Comparison of ENCODE assay signal across 1 cellular context in the genomic region with DNA sequence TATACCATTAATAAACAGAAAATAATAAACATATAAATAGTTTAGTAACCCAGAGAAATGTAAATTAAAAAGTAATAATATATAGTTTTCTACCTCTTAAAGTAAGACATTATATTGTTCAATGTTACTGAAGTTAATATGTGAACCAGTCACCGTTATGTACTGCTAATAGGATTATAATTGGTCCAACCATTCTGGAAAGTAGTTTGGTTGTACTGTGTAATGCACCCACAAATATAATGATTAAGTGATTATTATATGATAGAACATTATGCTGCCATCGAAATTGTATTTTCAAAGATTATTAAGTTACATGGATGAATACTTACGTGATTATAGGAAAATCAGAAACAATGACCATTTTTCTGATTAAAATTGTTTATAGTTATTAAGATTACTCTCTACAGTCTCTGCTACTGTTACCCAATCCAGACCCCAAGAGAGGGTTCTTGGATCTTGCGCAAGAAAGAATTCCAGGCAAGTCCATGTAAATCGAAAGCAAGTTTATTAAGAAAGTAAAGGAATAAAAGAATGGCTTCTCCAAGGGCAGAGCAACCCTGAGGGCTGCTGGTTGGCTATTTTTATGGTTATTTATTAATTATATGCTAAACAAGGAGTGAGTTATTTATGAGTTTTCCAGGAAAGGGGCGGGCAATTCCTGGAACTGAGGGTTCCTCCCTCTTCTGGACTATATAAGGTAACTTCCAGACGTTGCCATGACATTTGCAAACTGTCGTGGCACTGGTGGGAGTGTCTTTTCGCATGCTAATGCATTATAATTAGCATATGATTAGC.
TF ChIP-seq lines count a peak whose summit lies in the region.

No MANE protein-coding gene starts in this region.

TF ChIP-seq in K562, 482 proteins besides CTCF, POLR2A, EP300 and RAD21 (continues in another document):
- TF ChIP-seq MEF2A (IDR thresholded peaks at IDR 0.05; ENCODE audit: control insufficient read depth, low read depth, low read length) (0 out of 2 replicates have a peak, but pooled peaks have one; percentile 46), SP2 (IDR thresholded peaks at IDR 0.05; ENCODE audit: extremely low read depth, low read depth, low read length, poor library complexity, severe bottlenecking) (no peak), HDAC3 (IDR thresholded peaks at IDR 0.05; ENCODE audit: borderline replicate concordance, partially characterized antibody) (peak; percentile 23), STAT5A (IDR thresholded peaks at IDR 0.05; ENCODE audit: borderline replicate concordance, low read length) (peak; percentile 100), NFRKB (IDR thresholded peaks at IDR 0.05; ENCODE audit: low read depth) (no peak), ZNF583 (CRISPR knock-in tag; IDR thresholded peaks at IDR 0.05) (no peak), TAL1 (IDR thresholded peaks at IDR 0.05) (no peak), ZNF253 (CRISPR knock-in tag; conservative IDR thresholded peaks at IDR 0.05) (no peak), PKNOX1 (IDR thresholded peaks at IDR 0.05) (peak; percentile 82), RFX1 (IDR thresholded peaks at IDR 0.05) (peak; percentile 91), SUPT5H (IDR thresholded peaks at IDR 0.05) (no peak), BMI1 (IDR thresholded peaks at IDR 0.05; ENCODE audit: low read length) (peak; percentile 72), XRCC3 (IDR thresholded peaks at IDR 0.05) (no peak), CEBPB (tag; IDR thresholded peaks at IDR 0.05) (peak; percentile 98), MTA2 (IDR thresholded peaks at IDR 0.05; ENCODE audit: low read depth) (no peak), ZFPM2 (CRISPR knock-in tag; IDR thresholded peaks at IDR 0.05) (no peak), PHB2 (IDR thresholded peaks at IDR 0.05; ENCODE audit: low read depth) (no peak), MITF (IDR thresholded peaks at IDR 0.05) (no peak), LARP7 (IDR thresholded peaks at IDR 0.05) (no peak), XRCC4 (IDR thresholded peaks at IDR 0.05; ENCODE audit: extremely low read depth, insufficient read depth, insufficient read length) (no peak), SRSF3 (IDR thresholded peaks at IDR 0.05; ENCODE audit: insufficient read depth, low read length) (no peak), MTA1 (IDR thresholded peaks at IDR 0.05; ENCODE audit: borderline replicate concordance) (no peak), CHD1 (IDR thresholded peaks at IDR 0.05; ENCODE audit: low read length) (no peak), PBX2 (CRISPR knock-in tag; IDR thresholded peaks at IDR 0.05; ENCODE audit: low read depth) (peak; percentile 46; the same call in 1 of the 2 replicates), PBX2 (tag; conservative IDR thresholded peaks at IDR 0.05; ENCODE audit: low read depth) (peak; percentile 95), CREM (IDR thresholded peaks at IDR 0.05; ENCODE audit: low read depth) (no peak), MXI1 (IDR thresholded peaks at IDR 0.05; ENCODE audit: low read depth, low read length) (peak; percentile 35; the same call in 1 of the 2 replicates), SAFB (IDR thresholded peaks at IDR 0.05; ENCODE audit: borderline replicate concordance, low read depth, low read length) (no peak), FOXP1 (CRISPR knock-in tag; IDR thresholded peaks at IDR 0.05) (no peak), SMAD4 (CRISPR knock-in tag; conservative IDR thresholded peaks at IDR 0.05) (no peak), SP1 (CRISPR knock-in tag; IDR thresholded peaks at IDR 0.05) (peak; percentile 63; the same call in 1 of the 2 replicates), NELFE (IDR thresholded peaks at IDR 0.05; ENCODE audit: insufficient read depth, insufficient read length) (no peak), GTF2F1 (IDR thresholded peaks at IDR 0.05; ENCODE audit: low read depth, low read length) (no peak), TRIM24 (IDR thresholded peaks at IDR 0.05) (peak; percentile 44 to 56; a peak in 3 of 4 replicates), SIX5 (IDR thresholded peaks at IDR 0.05; ENCODE audit: borderline replicate concordance in 1 of 2, insufficient read depth in 1 of 2, low read depth in 1 of 2, low read length in 2 of 2) (peak in 1 of 2 experiments; percentile 58; a peak in 2 of 4 replicates), SNAPC5 (CRISPR knock-in tag; IDR thresholded peaks at IDR 0.05) (no peak), KLF6 (CRISPR knock-in tag; IDR thresholded peaks at IDR 0.05; ENCODE audit: borderline replicate concordance) (no peak), CBX1 (IDR thresholded peaks at IDR 0.05; ENCODE audit: low read depth) (no peak), CCAR2 (IDR thresholded peaks at IDR 0.05; ENCODE audit: low read depth, low read length) (no peak), RBM15 (IDR thresholded peaks at IDR 0.05; ENCODE audit: insufficient read depth, low read length) (no peak), ASH1L (IDR thresholded peaks at IDR 0.05; ENCODE audit: borderline replicate concordance, low read depth, partially characterized antibody) (no peak), DPF2 (IDR thresholded peaks at IDR 0.05) (0 out of 2 replicates have a peak, but pooled peaks have one; percentile 57), ZNF143 (CRISPR knock-in tag; IDR thresholded peaks at IDR 0.05) (no peak), NRF1 (conservative IDR thresholded peaks at IDR 0.05 in 1 of 2, IDR thresholded peaks at IDR 0.05 in 1 of 2) (no peak), DNMT1 (IDR thresholded peaks at IDR 0.05) (no peak), PHF8 (IDR thresholded peaks at IDR 0.05; ENCODE audit: borderline replicate concordance, low read length) (no peak), FOS (IDR thresholded peaks at IDR 0.05; ENCODE audit: extremely low read depth, insufficient read length) (no peak), NONO (IDR thresholded peaks at IDR 0.05; ENCODE audit: low read depth in 2 of 2, low read length in 1 of 2) (no peak), CSDE1 (IDR thresholded peaks at IDR 0.05) (0 out of 4 replicates have a peak, but pooled peaks of 1 of the 2 experiments have one; percentile 35), CLOCK (CRISPR knock-in tag; IDR thresholded peaks at IDR 0.05; ENCODE audit: borderline replicate concordance) (no peak), CBFB (CRISPR knock-in tag; IDR thresholded peaks at IDR 0.05) (no peak), HMG20A (CRISPR knock-in tag; conservative IDR thresholded peaks at IDR 0.05) (no peak), MCM7 (IDR thresholded peaks at IDR 0.05) (no peak), SNRNP70 (optimal IDR thresholded peaks at IDR 0.05; ENCODE audit: low read depth, low read length) (no peak), ARNT (IDR thresholded peaks at IDR 0.05) (no peak), MCM5 (IDR thresholded peaks at IDR 0.05; ENCODE audit: low read depth) (no peak), HDAC6 (IDR thresholded peaks at IDR 0.05; ENCODE audit: low read depth, low read length) (no peak), MEIS2 (IDR thresholded peaks at IDR 0.05; ENCODE audit: partially characterized antibody) (peak; percentile 99), RFX7 (CRISPR knock-in tag; IDR thresholded peaks at IDR 0.05) (no peak), ZNF76 (CRISPR knock-in tag; IDR thresholded peaks at IDR 0.05; ENCODE audit: borderline replicate concordance) (no peak), PML (IDR thresholded peaks at IDR 0.05; ENCODE audit: low read length) (no peak), HES1 (IDR thresholded peaks at IDR 0.05; ENCODE audit: low read depth) (no peak)
- TF ChIP-seq, protein P1, sequence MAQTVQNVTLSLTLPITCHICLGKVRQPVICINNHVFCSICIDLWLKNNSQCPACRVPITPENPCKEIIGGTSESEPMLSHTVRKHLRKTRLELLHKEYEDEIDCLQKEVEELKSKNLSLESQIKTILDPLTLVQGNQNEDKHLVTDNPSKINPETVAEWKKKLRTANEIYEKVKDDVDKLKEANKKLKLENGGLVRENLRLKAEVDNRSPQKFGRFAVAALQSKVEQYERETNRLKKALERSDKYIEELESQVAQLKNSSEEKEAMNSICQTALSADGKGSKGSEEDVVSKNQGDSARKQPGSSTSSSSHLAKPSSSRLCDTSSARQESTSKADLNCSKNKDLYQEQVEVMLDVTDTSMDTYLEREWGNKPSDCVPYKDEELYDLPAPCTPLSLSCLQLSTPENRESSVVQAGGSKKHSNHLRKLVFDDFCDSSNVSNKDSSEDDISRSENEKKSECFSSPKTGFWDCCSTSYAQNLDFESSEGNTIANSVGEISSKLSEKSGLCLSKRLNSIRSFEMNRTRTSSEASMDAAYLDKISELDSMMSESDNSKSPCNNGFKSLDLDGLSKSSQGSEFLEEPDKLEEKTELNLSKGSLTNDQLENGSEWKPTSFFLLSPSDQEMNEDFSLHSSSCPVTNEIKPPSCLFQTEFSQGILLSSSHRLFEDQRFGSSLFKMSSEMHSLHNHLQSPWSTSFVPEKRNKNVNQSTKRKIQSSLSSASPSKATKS (CRISPR knock-in tag; IDR thresholded peaks at IDR 0.05) = no peak
- TF ChIP-seq, protein P2, sequence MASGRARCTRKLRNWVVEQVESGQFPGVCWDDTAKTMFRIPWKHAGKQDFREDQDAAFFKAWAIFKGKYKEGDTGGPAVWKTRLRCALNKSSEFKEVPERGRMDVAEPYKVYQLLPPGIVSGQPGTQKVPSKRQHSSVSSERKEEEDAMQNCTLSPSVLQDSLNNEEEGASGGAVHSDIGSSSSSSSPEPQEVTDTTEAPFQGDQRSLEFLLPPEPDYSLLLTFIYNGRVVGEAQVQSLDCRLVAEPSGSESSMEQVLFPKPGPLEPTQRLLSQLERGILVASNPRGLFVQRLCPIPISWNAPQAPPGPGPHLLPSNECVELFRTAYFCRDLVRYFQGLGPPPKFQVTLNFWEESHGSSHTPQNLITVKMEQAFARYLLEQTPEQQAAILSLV (tag; IDR thresholded peaks at IDR 0.05) = peak; percentile 30; the same call in 1 of the 2 replicates
- TF ChIP-seq, protein P3, sequence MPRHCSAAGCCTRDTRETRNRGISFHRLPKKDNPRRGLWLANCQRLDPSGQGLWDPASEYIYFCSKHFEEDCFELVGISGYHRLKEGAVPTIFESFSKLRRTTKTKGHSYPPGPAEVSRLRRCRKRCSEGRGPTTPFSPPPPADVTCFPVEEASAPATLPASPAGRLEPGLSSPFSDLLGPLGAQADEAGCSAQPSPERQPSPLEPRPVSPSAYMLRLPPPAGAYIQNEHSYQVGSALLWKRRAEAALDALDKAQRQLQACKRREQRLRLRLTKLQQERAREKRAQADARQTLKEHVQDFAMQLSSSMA (CRISPR knock-in tag; IDR thresholded peaks at IDR 0.05) = no peak
